ENCODE assay signal across 11 cellular contexts in the genomic region with DNA sequence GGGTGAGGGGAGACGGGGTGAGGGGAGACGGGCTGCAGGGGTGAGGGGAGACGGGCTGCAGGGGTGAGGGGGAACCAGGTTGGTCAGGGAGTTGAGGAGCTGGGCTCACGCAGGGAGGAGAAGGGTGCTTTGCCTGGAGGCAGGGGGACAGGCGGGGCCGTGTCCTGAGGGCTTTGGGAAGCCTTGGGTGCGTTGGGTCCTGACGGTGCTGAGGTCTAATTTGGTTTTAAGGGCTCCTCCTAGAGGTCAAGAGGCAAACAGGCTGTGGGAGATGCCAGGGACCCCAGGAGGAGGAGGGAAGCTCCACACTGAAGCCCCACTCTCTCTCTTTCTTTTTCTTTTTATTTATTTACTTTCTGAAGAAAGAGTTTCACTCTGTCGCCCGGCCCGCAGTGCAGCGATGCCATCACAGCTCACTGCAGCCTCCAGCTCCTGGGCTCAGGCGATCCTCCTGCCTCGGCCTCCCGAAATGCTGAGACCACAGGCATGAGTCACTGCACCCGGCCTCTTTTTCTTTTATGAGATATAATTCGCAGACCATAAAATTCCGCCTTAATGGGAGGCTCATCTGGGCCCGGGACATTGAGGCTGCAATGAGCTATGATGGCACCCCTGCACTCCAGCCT. TPM values are rescaled to one million over a fixed set of nuclear protein-coding genes. Genes with fewer than 3 reads are reported as not detected.
DNase-seq lines count a peak whose midpoint lies in the region; ATAC-seq, FAIRE-seq and TF ChIP-seq lines count a peak whose summit lies in the region.
"Had no signal": no experiment of that assay in that cellular context is flagged by ENCODE, and none has a peak within 500 bp of the region (broad histone marks: within the 10 kb centered on the region; RNA-seq: fewer than 3 reads in every experiment).

No MANE protein-coding gene starts in this region.

- H4K20me1 ChIP-seq in DND-41 (ENCODE audit: insufficient read depth, low read length): no peaks in the 10 kb centered on the region

- TF ChIP-seq EP300 in A549 (IDR thresholded peaks at IDR 0.05): no peak

- H3K27me3 ChIP-seq in DND-41 (ENCODE audit: insufficient read depth, low read length, poor library complexity): no peaks in the 10 kb centered on the region
- no peaks in the 10 kb centered on the region for H3K27me3 ChIP-seq in aorta (ENCODE audit: control insufficient read depth in 1 of 2, insufficient read depth in 2 of 2, low read length in 1 of 2)

- H3K4me3 Mint-ChIP-seq in T-helper 2 cell treated with Interferon-gamma antibody and Interleukin-4, amounts not matched to agents 5 μg/mL and 100 μg/mL, for 36 hours: no peak overlapping the region
- H3K4me3 Mint-ChIP-seq: T-helper 1 cell treated with Interleukin-12 subunit alpha and Interleukin-12 subunit beta and Interleukin-4 antibody, amounts not matched to agents 30 μg/mL and 1 μg/mL, for 36 hours had no signal

- intact Hi-C loops in aorta (cut with DNase I): no loop called here

- H3K9ac ChIP-seq in DND-41 (ENCODE audit: low read depth, low read length): no peak overlapping the region

- TF ChIP-seq CTCF in A549 (IDR thresholded peaks at IDR 0.05) (0 out of 3 replicates have a peak, but pooled peaks have one; percentile 19), DND-41 (IDR thresholded peaks at IDR 0.05; ENCODE audit: borderline replicate concordance, extremely low read depth, low read length, poor library complexity, severe bottlenecking) (peak; percentile 64)

- no peaks in the 10 kb centered on the region for H3K4me1 ChIP-seq in A549
- no peaks in the 10 kb centered on the region for H3K4me1 ChIP-seq in DND-41 (ENCODE audit: insufficient read depth, low read length)
- no peaks in the 10 kb centered on the region for H3K4me1 ChIP-seq in aorta (ENCODE audit: control insufficient read depth in 1 of 2, insufficient read depth in 2 of 2, low read length in 2 of 2)

- H3K36me3 Mint-ChIP-seq in T-helper 2 cell treated with Interferon-gamma antibody and Interleukin-4, amounts not matched to agents 5 μg/mL and 100 μg/mL, for 36 hours (ENCODE audit: low read depth): no peaks in the 10 kb centered on the region

- CTCF ChIA-PET in A549 (lab: Yijun Ruan, JAX): interaction anchor here (0.8 to 4.8 kb wide), 10 partner anchors 9 to 160 kb away, joined by 3 to 23 read pairs (median 4); a partner anchor contains a TSS

- H3K36me3 ChIP-seq in DND-41 (ENCODE audit: insufficient read depth, low read length) (no peaks in the 10 kb centered on the region), aorta (ENCODE audit: control insufficient read depth in 1 of 2, insufficient read depth in 2 of 2, low read length in 1 of 2) (no peaks in the 10 kb centered on the region)

- no peaks in the 10 kb centered on the region for H3K79me2 ChIP-seq in DND-41 (ENCODE audit: insufficient read depth, low read length)

- H3K4me1 Mint-ChIP-seq in T-helper 2 cell treated with Interferon-gamma antibody and Interleukin-4, amounts not matched to agents 5 μg/mL and 100 μg/mL, for 36 hours (ENCODE audit: low read depth): no peaks in the 10 kb centered on the region

- FAIRE-seq in A549 (lab: Jason Lieb, UNC): no peak
- FAIRE-seq: frontal cortex had no signal

- whole genome bisulfite sequencing in A549 (ENCODE audit: missing lambda C conversion rate): 79% methylated on average over 15 of the region's 19 CpGs
- 85% methylated on average over 16 to 18 of the region's 19 CpGs for WGBS in aorta, 2 donors

- H3K4me3 ChIP-seq in A549: no peak overlapping the region
- no peak overlapping the region for H3K4me3 ChIP-seq in DND-41 (ENCODE audit: low read depth in 1 of 2, low read length in 2 of 2)
- no peak overlapping the region for H3K4me3 ChIP-seq in aorta (ENCODE audit: low read length in 2 of 2)

- ATAC-seq in A549: peak; percentile 66 to 75; a peak in 4 of 6 replicates
- peak; percentile 65 for ATAC-seq in DND-41 (ENCODE audit: insufficient read depth, low read depth)
- no peak for ATAC-seq in HG03045 (IDR thresholded peaks at IDR 0.05; ENCODE audit: unreplicated experiment)
- no peak for ATAC-seq in aorta (ENCODE audit: low FRiP score)

- H3K9me3 Mint-ChIP-seq in T-helper 2 cell treated with Interferon-gamma antibody and Interleukin-4, amounts not matched to agents 5 μg/mL and 100 μg/mL, for 36 hours: peaks cover 4% of the 10 kb centered on the region

- peaks cover 12% of the 10 kb centered on the region; the same call in 2 of the 3 replicates for H3K9me3 ChIP-seq in A549
- H3K9me3 ChIP-seq in DND-41 (ENCODE audit: insufficient read depth, low read length, severe bottlenecking): no peaks in the 10 kb centered on the region
- peaks cover 2% of the 10 kb centered on the region for H3K9me3 ChIP-seq in aorta (ENCODE audit: control insufficient read depth, low read length)

- TF ChIP-seq POLR2A in A549 (IDR thresholded peaks at IDR 0.05; ENCODE audit: low read length): no peak

- H3K4me2 ChIP-seq in A549 (no peak overlapping the region), DND-41 (ENCODE audit: insufficient read depth, low read length) (no peak overlapping the region)

- H2AFZ ChIP-seq in DND-41 (ENCODE audit: low read depth, low read length): no peak overlapping the region

- no peak for TF ChIP-seq RAD21 in A549 (conservative IDR thresholded peaks at IDR 0.05 in 1 of 2, IDR thresholded peaks at IDR 0.05 in 1 of 2)

- no peak overlapping the region for H3K27ac Mint-ChIP-seq in T-helper 2 cell treated with Interferon-gamma antibody and Interleukin-4, amounts not matched to agents 5 μg/mL and 100 μg/mL, for 36 hours
- H3K27ac Mint-ChIP-seq: T-helper 1 cell treated with Interleukin-12 subunit alpha and Interleukin-12 subunit beta and Interleukin-4 antibody, amounts not matched to agents 30 μg/mL and 1 μg/mL, for 36 hours had no signal

- POLR2A ChIA-PET in A549 (lab: Yijun Ruan, JAX): interaction anchor here (0.6 to 1.6 kb wide), 3 partner anchors 11 to 65 kb away, joined by 3 to 9 read pairs (median 9); a partner anchor contains a TSS

- no peaks in the 10 kb centered on the region for H3K27me3 Mint-ChIP-seq in T-helper 2 cell treated with Interferon-gamma antibody and Interleukin-4, amounts not matched to agents 5 μg/mL and 100 μg/mL, for 36 hours (ENCODE audit: low read depth)

- H3K27ac ChIP-seq in A549: no peak overlapping the region; a peak in 1 of 6 replicates
- H3K27ac ChIP-seq in DND-41 (ENCODE audit: low read length): no peak overlapping the region
- no peak overlapping the region for H3K27ac ChIP-seq in aorta (ENCODE audit: low read depth in 1 of 2, low read length in 2 of 2)

- peak; percentile 56 to 66 for DNase-seq in A549 (ENCODE audit: low read depth in 1 of 2, low spot score in 1 of 2)
- peak; percentile 39 for DNase-seq in DND-41
- DNase-seq in MV-4-11 (lab: John Stamatoyannopoulos, UW): peak; percentile 51
- DNase-seq in dermis blood vessel endothelial cell: peak; percentile 14
- DNase-seq in T-helper 2 cell treated with Interferon-gamma antibody and Interleukin-4, amounts not matched to agents 5 μg/mL and 100 μg/mL, for 36 hours (ENCODE audit: low spot score): no peak
- DNase-seq in ureter (ENCODE audit: low spot score): no peak
- DNase-seq in aorta: no peak

TF ChIP-seq in A549, 52 proteins besides CTCF, POLR2A, EP300 and RAD21:
- TF ChIP-seq ESRRA (IDR thresholded peaks at IDR 0.05; ENCODE audit: borderline replicate concordance, low read length) (no peak), PHF8 (IDR thresholded peaks at IDR 0.05; ENCODE audit: borderline replicate concordance, low read depth) (no peak)

RNA-seq across cellular contexts. Expression of a gene that starts 9.3 kb away (rescaled TPM):
- 38.3 and 46.5 TPM in 2 replicates for polyA plus RNA-seq in A549 (2011; rRNA removed)
- polyA plus RNA-seq in A549 (2012; cell fraction: cytosol; rRNA removed): 44.9 and 58.4 TPM in 2 replicates
- polyA plus RNA-seq in A549 (2012; cell fraction: nucleus; rRNA removed): 75.9 and 95.3 TPM in 2 replicates
- 56.9 to 62.7 TPM (median 61.4 TPM) in 3 replicates for polyA plus RNA-seq in A549 (2017; fragmentation: RNase III; extraction: RNeasy Plus Mini Kit Qiagen cat#74134 plus additional on column Dnase treatment)
- 43.2 and 57.3 TPM in 2 replicates for polyA minus RNA-seq in A549 (2011; rRNA and poly(A)+ RNA removed)
- 0.05 TPM in 1 of 2 replicates, not detected in the other for total RNA-seq in dermis blood vessel endothelial cell
- total RNA-seq in ureter: 2.4 TPM
- under 1 TPM in 1 of 2 donors, not detected in 1; 0.12 TPM for total RNA-seq in aorta
- 10 to 100 TPM in 1 of 2 donors, 1 to 10 TPM in 1; 1.0 to 53.3 TPM for polyA plus RNA-seq in aorta

RNA-seq across cellular contexts. Expression of a gene that starts 32.9 kb away (rescaled TPM):
- 2.0 and 3.0 TPM in 2 replicates for polyA plus RNA-seq in A549 (2011; rRNA removed)
- 5.4 and 7.0 TPM in 2 replicates for polyA plus RNA-seq in A549 (2012; cell fraction: cytosol; rRNA removed)
- polyA plus RNA-seq in A549 (2012; cell fraction: nucleus; rRNA removed): 8.5 and 8.8 TPM in 2 replicates
- 11.4 to 17.5 TPM (median 15.7 TPM) in 3 replicates for polyA plus RNA-seq in A549 (2017; fragmentation: RNase III; extraction: RNeasy Plus Mini Kit Qiagen cat#74134 plus additional on column Dnase treatment)
- polyA minus RNA-seq in A549 (2011; rRNA and poly(A)+ RNA removed): 2.2 and 3.7 TPM in 2 replicates
- 56.3 and 109 TPM in 2 replicates for total RNA-seq in dermis blood vessel endothelial cell
- 26.0 TPM for total RNA-seq in ureter
- 10 to 100 TPM; 27.5 to 75.1 TPM for total RNA-seq in aorta
- 1 to 10 TPM in 1 of 2 donors, under 1 TPM in 1; 0.59 to 2.5 TPM for polyA plus RNA-seq in aorta

RNA-seq across cellular contexts. Expression of a gene that starts 46.4 kb away (rescaled TPM):
- polyA plus RNA-seq in A549 (2011; rRNA removed) (0.10 TPM in 1 of 2 replicates, not detected in the other), A549 (2017; fragmentation: RNase III; extraction: RNeasy Plus Mini Kit Qiagen cat#74134 plus additional on column Dnase treatment) (not detected in 3 replicates), aorta (not detected)
- 0.06 and 0.11 TPM in 2 replicates for polyA plus RNA-seq in A549 (2012; cell fraction: cytosol; rRNA removed)
- 0.10 TPM in 1 of 2 replicates, not detected in the other for polyA plus RNA-seq in A549 (2012; cell fraction: nucleus; rRNA removed)
- not detected in 2 replicates for polyA minus RNA-seq in A549 (2011; rRNA and poly(A)+ RNA removed)
- total RNA-seq in dermis blood vessel endothelial cell (not detected in 2 replicates), ureter (not detected), aorta (not detected)
- total RNA-seq: frontal cortex, myocyte had no signal

RNA-seq across cellular contexts. Expression of a gene that starts 55.6 kb away (rescaled TPM):
- polyA plus RNA-seq in A549 (2011; rRNA removed) (144 and 207 TPM in 2 replicates), A549 (2017; fragmentation: RNase III; extraction: RNeasy Plus Mini Kit Qiagen cat#74134 plus additional on column Dnase treatment) (264 to 299 TPM (median 285 TPM) in 3 replicates), aorta (10 to 100 TPM; 46.7 to 90.4 TPM)
- 326 and 379 TPM in 2 replicates for polyA plus RNA-seq in A549 (2012; cell fraction: cytosol; rRNA removed)
- 472 and 807 TPM in 2 replicates for polyA plus RNA-seq in A549 (2012; cell fraction: nucleus; rRNA removed)
- polyA minus RNA-seq in A549 (2011; rRNA and poly(A)+ RNA removed): 224 and 254 TPM in 2 replicates
- total RNA-seq in dermis blood vessel endothelial cell (123 and 212 TPM in 2 replicates), ureter (374 TPM), aorta (100 to 1,000 TPM; 192 to 218 TPM)

Comparison
In these comparisons a context has a peak if more than half of its experiments do, and no peak if none do; other contexts are left out.
1. ATAC-seq: peak in A549 (2 of 2) and DND-41 (single experiment); none in HG03045 (single experiment) and aorta (single experiment).
2. DNase-seq: peak in A549 (2 of 2), DND-41 (single experiment), MV-4-11 (single experiment) and dermis blood vessel endothelial cell (single experiment); none in T-helper 2 cell treated with Interferon-gamma antibody and Interleukin-4, amounts not matched to agents 5 μg/mL and 100 μg/mL, for 36 hours (single experiment), ureter (single experiment) and aorta (0 of 2).